1 cellular context compared by ENCODE assay signal in the genomic region with DNA sequence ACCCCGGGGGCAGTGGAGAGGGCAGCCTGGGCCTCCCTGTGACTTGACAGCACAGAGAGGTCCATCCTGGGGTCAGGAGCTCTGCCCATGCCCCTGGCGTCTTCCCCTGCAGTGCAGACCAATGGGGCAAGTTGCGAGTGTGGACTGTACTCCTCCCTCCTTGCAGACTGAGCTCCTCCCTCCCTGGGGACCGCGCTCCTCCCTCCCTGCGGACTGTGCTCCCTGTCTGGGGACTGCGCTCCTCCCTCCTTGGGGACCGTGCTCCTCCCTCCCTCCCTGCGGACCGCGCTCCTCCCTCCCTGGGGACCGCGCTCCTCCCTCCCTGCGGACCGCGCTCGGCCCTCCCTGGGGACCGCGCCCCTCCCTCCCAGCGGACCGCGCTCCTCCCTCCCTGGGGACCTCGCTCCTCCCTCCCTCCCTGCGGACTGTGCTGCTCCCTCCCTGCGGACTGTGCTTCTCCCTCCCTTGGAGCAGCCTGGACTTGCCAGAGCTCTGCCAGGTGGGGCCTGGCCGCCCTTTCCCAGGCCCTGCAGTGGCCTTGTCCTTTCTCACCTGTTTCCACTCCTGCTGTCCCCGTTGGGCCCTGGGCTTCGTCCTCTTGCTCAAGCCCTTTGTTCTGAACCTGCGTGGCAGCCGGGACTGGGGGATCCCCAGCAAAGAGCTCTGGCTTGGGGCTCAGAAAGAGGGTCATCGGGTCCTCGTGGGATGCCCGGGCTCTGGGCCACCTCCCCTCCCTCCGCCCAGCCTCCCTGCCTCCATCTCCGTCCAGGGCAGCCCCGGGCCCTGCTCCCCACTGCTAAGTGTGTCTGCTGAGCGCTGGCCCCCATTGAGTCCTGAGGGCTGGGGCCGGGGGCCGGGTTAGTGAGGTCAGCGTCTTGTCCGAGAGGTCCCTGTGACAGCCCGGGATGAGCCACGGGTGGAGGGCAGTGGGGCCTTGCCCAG.
TF ChIP-seq lines count a peak whose summit lies in the region.

No MANE protein-coding gene starts in this region.

TF ChIP-seq in GM23338, 12 proteins besides CTCF, POLR2A, EP300 and RAD21 (continued from another document):
- TF ChIP-seq, protein P1, sequence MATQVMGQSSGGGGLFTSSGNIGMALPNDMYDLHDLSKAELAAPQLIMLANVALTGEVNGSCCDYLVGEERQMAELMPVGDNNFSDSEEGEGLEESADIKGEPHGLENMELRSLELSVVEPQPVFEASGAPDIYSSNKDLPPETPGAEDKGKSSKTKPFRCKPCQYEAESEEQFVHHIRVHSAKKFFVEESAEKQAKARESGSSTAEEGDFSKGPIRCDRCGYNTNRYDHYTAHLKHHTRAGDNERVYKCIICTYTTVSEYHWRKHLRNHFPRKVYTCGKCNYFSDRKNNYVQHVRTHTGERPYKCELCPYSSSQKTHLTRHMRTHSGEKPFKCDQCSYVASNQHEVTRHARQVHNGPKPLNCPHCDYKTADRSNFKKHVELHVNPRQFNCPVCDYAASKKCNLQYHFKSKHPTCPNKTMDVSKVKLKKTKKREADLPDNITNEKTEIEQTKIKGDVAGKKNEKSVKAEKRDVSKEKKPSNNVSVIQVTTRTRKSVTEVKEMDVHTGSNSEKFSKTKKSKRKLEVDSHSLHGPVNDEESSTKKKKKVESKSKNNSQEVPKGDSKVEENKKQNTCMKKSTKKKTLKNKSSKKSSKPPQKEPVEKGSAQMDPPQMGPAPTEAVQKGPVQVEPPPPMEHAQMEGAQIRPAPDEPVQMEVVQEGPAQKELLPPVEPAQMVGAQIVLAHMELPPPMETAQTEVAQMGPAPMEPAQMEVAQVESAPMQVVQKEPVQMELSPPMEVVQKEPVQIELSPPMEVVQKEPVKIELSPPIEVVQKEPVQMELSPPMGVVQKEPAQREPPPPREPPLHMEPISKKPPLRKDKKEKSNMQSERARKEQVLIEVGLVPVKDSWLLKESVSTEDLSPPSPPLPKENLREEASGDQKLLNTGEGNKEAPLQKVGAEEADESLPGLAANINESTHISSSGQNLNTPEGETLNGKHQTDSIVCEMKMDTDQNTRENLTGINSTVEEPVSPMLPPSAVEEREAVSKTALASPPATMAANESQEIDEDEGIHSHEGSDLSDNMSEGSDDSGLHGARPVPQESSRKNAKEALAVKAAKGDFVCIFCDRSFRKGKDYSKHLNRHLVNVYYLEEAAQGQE (IDR thresholded peaks at IDR 0.05; ENCODE audit: unreplicated experiment): no peak
- TF ChIP-seq JUNB (IDR thresholded peaks at IDR 0.05; ENCODE audit: unreplicated experiment) (no peak), NANOG (IDR thresholded peaks at IDR 0.05; ENCODE audit: borderline replicate concordance) (no peak)
